8 cellular contexts compared by ENCODE assay signal in the genomic region with DNA sequence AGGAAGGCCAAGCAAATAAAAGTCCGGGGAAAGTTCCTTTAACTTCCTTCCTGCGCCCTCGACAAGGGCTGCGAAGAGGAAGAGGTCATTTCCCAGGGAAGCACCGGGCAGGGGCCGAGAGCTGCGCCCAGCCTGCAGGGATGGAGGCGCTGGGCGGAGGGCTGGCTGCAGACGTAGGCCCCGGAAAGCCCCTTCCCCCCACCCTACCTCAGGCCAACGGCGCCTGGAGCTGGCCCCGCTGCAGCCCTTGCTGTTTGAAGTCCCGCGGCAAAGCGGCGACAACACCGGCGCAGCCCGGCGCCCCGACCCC.
DNase-seq lines count a peak whose midpoint lies in the region; ATAC-seq and TF ChIP-seq lines count a peak whose summit lies in the region.

No MANE protein-coding gene starts in this region.

- H3K9ac ChIP-seq in PC-3 (ENCODE audit: low read length): peak overlapping the region; percentile 89
- peak overlapping the region; percentile 69 to 87 for H3K9ac ChIP-seq in duodenal mucosa (ENCODE audit: low read depth in 1 of 2, low read length in 2 of 2)

- no peaks in the 10 kb centered on the region for H3K9me2 ChIP-seq in PC-3 (replicated peaks; ENCODE audit: low read length)

- H3K4me3 ChIP-seq in PC-3 (ENCODE audit: low read length): peak overlapping the region; percentile 73
- H3K4me3 ChIP-seq in duodenal mucosa (ENCODE audit: low read depth in 1 of 2, low read length in 2 of 2): peak overlapping the region; percentile 81 to 84
- H3K4me3 ChIP-seq in uterus: peak overlapping the region; percentile 63 to 69

- H3K36me3 Mint-ChIP-seq in mesothelial cell of epicardium: no peaks in the 10 kb centered on the region

- no peaks in the 10 kb centered on the region; the same call in 1 of the 2 replicates for H4K20me1 ChIP-seq in PC-3 (ENCODE audit: low read length)

- DNase-seq in PC-3 (peak; percentile 42), mesothelial cell of epicardium (ENCODE audit: low spot score in 2 of 2, unreplicated experiment in 2 of 2) (no peak), uterus (peak in 1 of 2 donors; percentile 42), foreskin melanocyte (no peak), NCI-H345 treated with DMSO at 0.1 percent for 48 hours (lab: John Stamatoyannopoulos, UW; ENCODE audit: unreplicated experiment) (no peak)

- H3F3A ChIP-seq in PC-3 (ENCODE audit: low read length, unreplicated experiment): peaks cover 3% of the 10 kb centered on the region

- peaks cover 65% of the 10 kb centered on the region for H3K79me2 ChIP-seq in PC-3 (ENCODE audit: low read length)

- peak; percentile 12 for ATAC-seq in GM21390 (IDR thresholded peaks at IDR 0.05; ENCODE audit: unreplicated experiment)
- peak; percentile 24 for ATAC-seq in PC-3

- BruUV-seq in PC-3 (replicated peaks; lab: Mats Ljungman, UMichigan): no TSS peak

- H3K4me3 Mint-ChIP-seq in mesothelial cell of epicardium: peak overlapping the region; percentile 86

- no peak for TF ChIP-seq CTCF in C4-2B (conservative IDR thresholded peaks at IDR 0.05)
- no peak for TF ChIP-seq CTCF in PC-3 (conservative IDR thresholded peaks at IDR 0.05; ENCODE audit: low read depth, low read length)
- TF ChIP-seq CTCF in mesothelial cell of epicardium (IDR thresholded peaks at IDR 0.05; ENCODE audit: unreplicated experiment): no peak
- TF ChIP-seq CTCF in uterus (IDR thresholded peaks at IDR 0.05): no peak

- POLR2A ChIA-PET in PC-3 (lab: Charles Lee; ENCODE audit: unreplicated experiment): interaction anchor here (0.5 to 0.6 kb wide), 2 partner anchors 27 to 30 kb away, joined by 6 to 14 read pairs; a partner anchor contains a TSS

- peaks cover 71% of the 10 kb centered on the region for H3K4me1 Mint-ChIP-seq in mesothelial cell of epicardium

- H2AFZ ChIP-seq in PC-3 (ENCODE audit: low read length): peak overlapping the region; percentile 54

- TF ChIP-seq POLR2A in uterus (IDR thresholded peaks at IDR 0.05): no peak

- CTCF ChIA-PET in PC-3 (lab: Charles Lee): interaction anchor here (0.7 kb wide), 1 partner anchor 24 kb away, joined by 6 read pairs; no protein-coding TSS in a partner anchor

- no peaks in the 10 kb centered on the region for H3K27me3 Mint-ChIP-seq in mesothelial cell of epicardium (ENCODE audit: low read depth)

- no peaks in the 10 kb centered on the region for H3K9me3 Mint-ChIP-seq in mesothelial cell of epicardium

- no peaks in the 10 kb centered on the region for H3K9me3 ChIP-seq in PC-3 (ENCODE audit: low read length)
- H3K9me3 ChIP-seq in duodenal mucosa (ENCODE audit: control insufficient read depth in 1 of 2, low read length in 2 of 2): no peaks in the 10 kb centered on the region
- no peaks in the 10 kb centered on the region for H3K9me3 ChIP-seq in uterus

- peak overlapping the region; percentile 98 for H3K4me2 ChIP-seq in PC-3 (ENCODE audit: low read length)

- H3K36me3 ChIP-seq in PC-3 (ENCODE audit: low read depth, low read length) (no peaks in the 10 kb centered on the region), duodenal mucosa (ENCODE audit: control insufficient read depth in 1 of 2, insufficient read depth in 2 of 2, low read length in 2 of 2) (no peaks in the 10 kb centered on the region), uterus (no peaks in the 10 kb centered on the region)

- peak overlapping the region; percentile 98 for H3K27ac Mint-ChIP-seq in mesothelial cell of epicardium

- H3K27me3 ChIP-seq in PC-3 (ENCODE audit: low read length) (no peaks in the 10 kb centered on the region), duodenal mucosa (ENCODE audit: control insufficient read depth in 1 of 2, insufficient read depth in 2 of 2, low read length in 2 of 2) (no peaks in the 10 kb centered on the region), uterus (no peaks in the 10 kb centered on the region)

- H3K4me1 ChIP-seq in PC-3 (ENCODE audit: insufficient read depth, low read length): peaks cover 56% of the 10 kb centered on the region
- peaks cover 51 to 56% of the 10 kb centered on the region in 2 donors for H3K4me1 ChIP-seq in duodenal mucosa (ENCODE audit: control insufficient read depth in 1 of 2, insufficient read depth in 2 of 2, low read length in 2 of 2)
- peaks cover 28 to 42% of the 10 kb centered on the region in 2 donors for H3K4me1 ChIP-seq in uterus

- intact Hi-C loops in PC-3 (cut with micrococcal nuclease): loop anchor here (1.0 to 5.0 kb wide), 2 partner anchors 34 to 39 kb away; no protein-coding TSS in a partner anchor
- intact Hi-C loops in uterus (cut with DNase I; ENCODE audit: low total_unique reads): no loop called here

- peak overlapping the region; percentile 97 for H3K27ac ChIP-seq in C4-2B
- peak overlapping the region; percentile 97 for H3K27ac ChIP-seq in PC-3 (ENCODE audit: low read length)
- H3K27ac ChIP-seq in duodenal mucosa (ENCODE audit: low read depth, low read length): peak overlapping the region; percentile 94
- peak overlapping the region; percentile 98 to 100 for H3K27ac ChIP-seq in uterus
